Comparison of ENCODE assay signal across 8 cellular contexts in the genomic region with DNA sequence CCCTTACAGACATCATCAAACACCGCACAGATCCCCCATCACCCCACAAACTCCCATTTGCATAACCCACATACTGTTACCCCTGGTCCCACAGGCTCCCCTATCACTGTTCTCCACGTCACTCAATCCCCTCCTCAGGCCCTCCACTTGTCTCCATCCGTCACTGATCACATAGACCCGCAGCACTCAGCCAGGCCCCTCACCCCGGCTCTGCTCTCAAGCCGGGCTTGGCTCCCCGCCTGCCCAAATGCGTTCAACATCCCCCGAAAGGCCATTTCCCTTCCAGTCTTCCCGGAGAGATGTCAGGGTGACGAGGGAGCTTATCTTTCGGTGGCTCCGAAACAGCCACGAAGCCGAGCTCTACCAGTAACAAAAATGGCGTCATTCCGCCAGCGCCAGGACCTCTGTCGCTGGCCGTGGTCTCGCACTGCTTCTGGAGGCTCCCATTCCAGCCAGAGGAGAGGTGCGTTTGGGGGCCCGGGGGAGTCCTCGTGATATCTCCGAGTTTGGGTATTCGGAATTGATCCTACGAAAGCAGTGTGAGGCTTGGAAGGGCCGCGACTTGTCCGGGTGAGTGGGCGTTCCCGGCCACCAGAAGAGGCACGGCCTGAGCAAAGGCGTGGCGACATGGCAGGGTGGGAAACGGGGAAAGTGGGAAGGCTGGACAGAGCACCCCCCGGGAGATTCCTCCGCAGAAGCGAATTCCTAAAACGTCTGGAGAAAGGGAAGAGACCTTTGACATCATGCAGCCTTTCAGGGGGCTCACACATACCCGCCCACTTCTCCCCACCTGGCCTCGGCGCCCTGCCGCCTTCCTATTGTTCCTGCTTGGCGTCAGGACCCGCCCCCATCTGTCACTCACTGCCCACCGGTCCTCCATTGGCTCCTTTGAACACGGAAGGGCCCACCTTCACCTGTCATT. TPM values are rescaled to one million over a fixed set of nuclear protein-coding genes. Genes with fewer than 3 reads are reported as not detected.
A peak's percentile ranks its signal among the peaks of the same experiment; 100 is the strongest.
DNase-seq lines count a peak whose midpoint lies in the region; ATAC-seq and TF ChIP-seq lines count a peak whose summit lies in the region.

A gene (minus strand): TSS at position 577 of the 922 bp plus-strand sequence. CDS start 4,754 bp downstream, outside the sequence.

- 28% methylated on average over 25 of the region's 48 CpGs for WGBS in right lobe of liver (ENCODE audit: insufficient coverage, low coverage, low lambda C conversion rate, missing lambda C conversion rate)

- H3K36me3 ChIP-seq in right lobe of liver = no peaks in the 10 kb centered on the region

- peak; percentile 91 for ATAC-seq in HG02840 (IDR thresholded peaks at IDR 0.05; ENCODE audit: low FRiP score, unreplicated experiment)
- peak; percentile 98 to 99 (median 98) for ATAC-seq in right lobe of liver

- H3K27ac ChIP-seq in dorsolateral prefrontal cortex = peak within 1 kb of the TSS in 56 of 59 donors; percentile 46 to 96 (median 82)
- H3K27ac ChIP-seq in right lobe of liver = peak within 1 kb of the TSS; percentile 43 to 83 (median 47)

- peaks cover 0 to 23% (median 0%) of the 10 kb centered on the region in 45 donors for H3K27me3 ChIP-seq in dorsolateral prefrontal cortex
- H3K27me3 ChIP-seq in right lobe of liver = no peaks in the 10 kb centered on the region

- intact Hi-C loops in dorsolateral prefrontal cortex (cut with DNase I) = no loop called here
- intact Hi-C loops in right lobe of liver (cut with DNase I) = no loop called here

- H3K4me1 ChIP-seq in right lobe of liver = no peaks in the 10 kb centered on the region

- H3K9me3 ChIP-seq in right lobe of liver = no peaks in the 10 kb centered on the region

- peak; percentile 59 for DNase-seq in NCI-H2171 (lab: John Stamatoyannopoulos, UW)
- DNase-seq in activated CD4-positive, alpha-beta T cell treated with anti-CD3 and anti-CD28 coated beads, Interleukin-2, amount 50 U/mL, for 24 hours (ENCODE audit: low read depth in 1 of 2, low spot score in 1 of 2) = peak; percentile 22 to 26
- DNase-seq in dorsolateral prefrontal cortex = peak in 9 of 10 donors; percentile 26 to 79 (median 67)
- peak; percentile 80 to 82 (median 82) for DNase-seq in right lobe of liver
- DNase-seq in stimulated activated CD4-positive, alpha-beta T cell treated with anti-CD3 and anti-CD28 coated beads, Interleukin-4, amount 100 ng/mL, for 1 hour = peak; percentile 56
- DNase-seq in GOT3 (lab: John Stamatoyannopoulos, UW) = no peak

- H3K4me3 ChIP-seq in GM12875 (ENCODE audit: low read depth, low read length) (peak within 1 kb of the TSS; percentile 63), dorsolateral prefrontal cortex (peak within 1 kb of the TSS; percentile 28 to 81 (median 65)), right lobe of liver (peak within 1 kb of the TSS; percentile 52 to 59 (median 55))

- TF ChIP-seq CTCF in GM12875 (IDR thresholded peaks at IDR 0.05; ENCODE audit: borderline replicate concordance, insufficient read depth, low read depth, low read length) (no peak), dorsolateral prefrontal cortex (IDR thresholded peaks at IDR 0.05 in 54 of 56, conservative IDR thresholded peaks at IDR 0.05 in 2 of 56; ENCODE audit: low read depth in 1 of 56, partially characterized antibody in 56 of 56) (peak in 1 of 56 donors; percentile 9), right lobe of liver (IDR thresholded peaks at IDR 0.05) (no peak)

- no peak for TF ChIP-seq POLR2A in right lobe of liver (IDR thresholded peaks at IDR 0.05)

RNA-seq across cellular contexts. Expression of the gene that starts here (rescaled TPM):
- total RNA-seq in dorsolateral prefrontal cortex = 10 to 100 TPM in 5 of 120 experiments, 1 to 10 TPM in 115; 2.3 to 19.3 (median 6.1) TPM
- 1 to 10 TPM in 1 of 6 experiments, under 1 TPM in 4, not detected in 1; 0.35 to 1.2 (median 0.84) TPM for total RNA-seq in right lobe of liver
